8 cellular contexts compared by ENCODE assay signal in genomic region chr5:1521671-1522600, GRCh38. TPM values are rescaled to one million over a fixed set of nuclear protein-coding genes. Genes with fewer than 3 reads are reported as not detected.
DNase-seq lines count a peak whose midpoint lies in the region; ATAC-seq and TF ChIP-seq lines count a peak whose summit lies in the region.

No MANE protein-coding gene starts in this region.

- peaks cover 30% of the 10 kb centered on the region for H3K36me3 Mint-ChIP-seq in activated CD8-positive, alpha-beta T cell treated with anti-CD3 and anti-CD28 coated beads, Interleukin-2, amount 10 ng/mL, durations not matched to agents 7 days and 5 days (ENCODE audit: low read depth)

- TF ChIP-seq CTCF in BE2C (IDR thresholded peaks at IDR 0.05; ENCODE audit: low read depth, low read length) = no peak
- TF ChIP-seq CTCF in heart left ventricle (IDR thresholded peaks at IDR 0.05) = no peak
- no peak for TF ChIP-seq CTCF in retinal pigment epithelial cell (conservative IDR thresholded peaks at IDR 0.05; ENCODE audit: low read depth, low read length)

- WGBS in heart left ventricle, 4 donors = 71 to 77% (median 73%) methylated on average over 27 to 28 of the region's 28 CpGs

- peak overlapping the region; percentile 81 for H3K27ac Mint-ChIP-seq in activated CD8-positive, alpha-beta T cell treated with anti-CD3 and anti-CD28 coated beads, Interleukin-2, amount 10 ng/mL, durations not matched to agents 7 days and 5 days

- no peaks in the 10 kb centered on the region for H3K27me3 Mint-ChIP-seq in activated CD8-positive, alpha-beta T cell treated with anti-CD3 and anti-CD28 coated beads, Interleukin-2, amount 10 ng/mL, durations not matched to agents 7 days and 5 days (ENCODE audit: low read depth)

- ATAC-seq in HG03095 (IDR thresholded peaks at IDR 0.05; ENCODE audit: unreplicated experiment) (peak; percentile 25), heart left ventricle (no peak), HG02798 (IDR thresholded peaks at IDR 0.05; ENCODE audit: poor library complexity, unreplicated experiment) (no peak), GM21423 (IDR thresholded peaks at IDR 0.05; ENCODE audit: unreplicated experiment) (no peak)
- no peak for ATAC-seq in activated CD8-positive, alpha-beta T cell treated with anti-CD3 and anti-CD28 coated beads, Interleukin-2, amount 10 ng/mL, durations not matched to agents 7 days and 5 days

- H3K9me3 Mint-ChIP-seq in activated CD8-positive, alpha-beta T cell treated with anti-CD3 and anti-CD28 coated beads, Interleukin-2, amount 10 ng/mL, durations not matched to agents 7 days and 5 days (ENCODE audit: insufficient read depth) = no peaks in the 10 kb centered on the region

- H3K4me1 ChIP-seq in BE2C (no peaks in the 10 kb centered on the region), heart left ventricle (peaks cover 0 to 41% (median 18%) of the 10 kb centered on the region in 12 donors)

- no peak for TF ChIP-seq POLR2A in heart left ventricle (IDR thresholded peaks at IDR 0.05)

- peak; percentile 40 for DNase-seq in BE2C
- DNase-seq in activated CD8-positive, alpha-beta T cell treated with anti-CD3 and anti-CD28 coated beads, Interleukin-2, amount 10 ng/mL, durations not matched to agents 7 days and 5 days = no peak
- DNase-seq in heart left ventricle = peak in 3 of 5 donors; percentile 18 to 56 (median 24)
- no peak for DNase-seq in retinal pigment epithelial cell (ENCODE audit: low read depth)
- DNase-seq in NCI-H187 (lab: John Stamatoyannopoulos, UW) = no peak

- intact Hi-C loops in heart left ventricle (cut with DNase I) = loop anchor here in 1 of 10 donors (5.0 to 10.0 kb wide), 2 partner anchors 110 to 273 kb away; partner anchors contain the start of gene MRPL36

- POLR2A ChIA-PET in activated CD8-positive, alpha-beta T cell treated with anti-CD3 and anti-CD28 coated beads, Interleukin-2, amount 10 ng/mL, durations not matched to agents 7 days and 5 days (lab: Charles Lee) = no interaction called here

- H3K4me1 Mint-ChIP-seq in activated CD8-positive, alpha-beta T cell treated with anti-CD3 and anti-CD28 coated beads, Interleukin-2, amount 10 ng/mL, durations not matched to agents 7 days and 5 days (ENCODE audit: low read depth) = peaks cover 24% of the 10 kb centered on the region

- no peaks in the 10 kb centered on the region for H3K27me3 ChIP-seq in BE2C
- no peaks in the 10 kb centered on the region for H3K27me3 ChIP-seq in heart left ventricle

- no peaks in the 10 kb centered on the region for H3K9me3 ChIP-seq in BE2C
- no peaks in the 10 kb centered on the region for H3K9me3 ChIP-seq in heart left ventricle

- H3K36me3 ChIP-seq in BE2C (peaks cover 37% of the 10 kb centered on the region), heart left ventricle (peaks cover 0 to 34% (median 8%) of the 10 kb centered on the region in 9 donors)

- no peak overlapping the region for H3K27ac ChIP-seq in heart left ventricle

- peak overlapping the region; percentile 73 for H3K4me3 ChIP-seq in BE2C (ENCODE audit: low read depth, low read length)
- peak overlapping the region in 11 of 12 donors; percentile 63 to 99 (median 80) for H3K4me3 ChIP-seq in heart left ventricle
- peak overlapping the region; percentile 57 for H3K4me3 ChIP-seq in retinal pigment epithelial cell (ENCODE audit: low read length)

- peak overlapping the region; percentile 87 for H3K4me3 Mint-ChIP-seq in activated CD8-positive, alpha-beta T cell treated with anti-CD3 and anti-CD28 coated beads, Interleukin-2, amount 10 ng/mL, durations not matched to agents 7 days and 5 days

- CTCF ChIA-PET in activated CD8-positive, alpha-beta T cell treated with anti-CD3 and anti-CD28 coated beads, Interleukin-2, amount 10 ng/mL, durations not matched to agents 7 days and 5 days (lab: Charles Lee) = interaction anchor here (0.6 to 1.3 kb wide), 2 partner anchors 20 to 121 kb away, joined by 3 to 4 read pairs; no protein-coding TSS in a partner anchor

RNA-seq across cellular contexts. Expression of gene LPCAT1, which starts 1.8 kb away (rescaled TPM):
- 28.2 TPM for polyA plus RNA-seq in BE2C (2012; ENCODE audit: insufficient read depth, insufficient read length, low read depth)
- 10 to 100 TPM; 60.8 to 68.3 TPM for total RNA-seq in activated CD8-positive, alpha-beta T cell treated with anti-CD3 and anti-CD28 coated beads, Interleukin-2, amount 10 ng/mL, durations not matched to agents 7 days and 5 days
- 10 to 100 TPM in 4 of 9 donors, 1 to 10 TPM in 5; 8.2 to 30.6 (median 9.9) TPM for total RNA-seq in heart left ventricle
- 10 to 100 TPM in 1 of 2 donors, 1 to 10 TPM in 1; 9.6 to 21.9 TPM for polyA plus RNA-seq in heart left ventricle

Comparison
In these comparisons a context has a peak if more than half of its experiments do, and no peak if none do; other contexts are left out.
1. DNase-seq: peak in BE2C (single experiment) and heart left ventricle (3 of 5); none in activated CD8-positive, alpha-beta T cell treated with anti-CD3 and anti-CD28 coated beads, Interleukin-2, amount 10 ng/mL, durations not matched to agents 7 days and 5 days (single experiment), retinal pigment epithelial cell (single experiment) and NCI-H187 (0 of 2).
2. Peak in every context shown above with its lines, with median percentiles within 50 percentile points of each other: H3K4me3 ChIP-seq.